ENCODE assay signal across 1 cellular context in the genomic region with DNA sequence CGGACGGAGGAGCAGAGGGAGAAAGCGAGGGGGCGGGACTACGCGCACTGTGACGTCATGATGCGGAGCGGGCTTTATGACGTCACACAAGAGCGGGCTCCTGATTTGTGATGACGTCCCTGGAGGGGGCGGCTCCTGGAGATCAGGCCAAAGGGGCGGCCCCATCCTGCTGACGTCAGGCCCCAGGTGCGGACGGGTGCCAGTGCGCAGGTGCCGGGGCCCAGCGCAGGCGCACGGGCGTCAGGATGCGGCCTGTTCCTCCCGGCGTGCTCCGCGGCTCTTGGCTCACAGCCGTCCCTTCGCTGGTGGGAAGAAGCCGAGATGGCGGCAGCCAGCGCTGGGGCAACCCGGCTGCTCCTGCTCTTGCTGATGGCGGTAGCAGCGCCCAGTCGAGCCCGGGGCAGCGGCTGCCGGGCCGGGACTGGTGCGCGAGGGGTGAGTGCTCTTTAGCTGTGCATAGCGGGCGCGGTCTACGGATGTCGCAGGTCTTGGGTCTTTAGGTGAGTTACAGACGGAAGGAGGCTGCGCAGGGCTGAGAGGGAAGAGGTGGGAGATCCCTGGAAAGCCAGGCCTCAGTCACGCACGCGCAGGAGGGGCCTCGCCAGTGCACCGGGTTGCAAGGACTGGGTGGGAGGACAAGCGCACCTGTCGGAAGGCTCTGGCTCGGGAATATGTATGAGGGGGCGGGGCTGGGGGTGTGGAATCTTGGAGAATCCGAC.
TF ChIP-seq lines count a peak whose summit lies in the region.

A gene (plus strand): TSS at position 284 of the 719 bp plus-strand sequence. CDS start 38 bp downstream, at position 322.
A gene (minus strand): TSS at position 625 of the 719 bp plus-strand sequence. CDS start 460 bp downstream, at position 165.

TF ChIP-seq in GM12878, 131 proteins besides CTCF, POLR2A, EP300 and RAD21 (continued from another document):
- TF ChIP-seq, protein P1, sequence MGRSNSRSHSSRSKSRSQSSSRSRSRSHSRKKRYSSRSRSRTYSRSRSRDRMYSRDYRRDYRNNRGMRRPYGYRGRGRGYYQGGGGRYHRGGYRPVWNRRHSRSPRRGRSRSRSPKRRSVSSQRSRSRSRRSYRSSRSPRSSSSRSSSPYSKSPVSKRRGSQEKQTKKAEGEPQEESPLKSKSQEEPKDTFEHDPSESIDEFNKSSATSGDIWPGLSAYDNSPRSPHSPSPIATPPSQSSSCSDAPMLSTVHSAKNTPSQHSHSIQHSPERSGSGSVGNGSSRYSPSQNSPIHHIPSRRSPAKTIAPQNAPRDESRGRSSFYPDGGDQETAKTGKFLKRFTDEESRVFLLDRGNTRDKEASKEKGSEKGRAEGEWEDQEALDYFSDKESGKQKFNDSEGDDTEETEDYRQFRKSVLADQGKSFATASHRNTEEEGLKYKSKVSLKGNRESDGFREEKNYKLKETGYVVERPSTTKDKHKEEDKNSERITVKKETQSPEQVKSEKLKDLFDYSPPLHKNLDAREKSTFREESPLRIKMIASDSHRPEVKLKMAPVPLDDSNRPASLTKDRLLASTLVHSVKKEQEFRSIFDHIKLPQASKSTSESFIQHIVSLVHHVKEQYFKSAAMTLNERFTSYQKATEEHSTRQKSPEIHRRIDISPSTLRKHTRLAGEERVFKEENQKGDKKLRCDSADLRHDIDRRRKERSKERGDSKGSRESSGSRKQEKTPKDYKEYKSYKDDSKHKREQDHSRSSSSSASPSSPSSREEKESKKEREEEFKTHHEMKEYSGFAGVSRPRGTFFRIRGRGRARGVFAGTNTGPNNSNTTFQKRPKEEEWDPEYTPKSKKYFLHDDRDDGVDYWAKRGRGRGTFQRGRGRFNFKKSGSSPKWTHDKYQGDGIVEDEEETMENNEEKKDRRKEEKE (IDR thresholded peaks at IDR 0.05): no peak
- TF ChIP-seq, protein P2, sequence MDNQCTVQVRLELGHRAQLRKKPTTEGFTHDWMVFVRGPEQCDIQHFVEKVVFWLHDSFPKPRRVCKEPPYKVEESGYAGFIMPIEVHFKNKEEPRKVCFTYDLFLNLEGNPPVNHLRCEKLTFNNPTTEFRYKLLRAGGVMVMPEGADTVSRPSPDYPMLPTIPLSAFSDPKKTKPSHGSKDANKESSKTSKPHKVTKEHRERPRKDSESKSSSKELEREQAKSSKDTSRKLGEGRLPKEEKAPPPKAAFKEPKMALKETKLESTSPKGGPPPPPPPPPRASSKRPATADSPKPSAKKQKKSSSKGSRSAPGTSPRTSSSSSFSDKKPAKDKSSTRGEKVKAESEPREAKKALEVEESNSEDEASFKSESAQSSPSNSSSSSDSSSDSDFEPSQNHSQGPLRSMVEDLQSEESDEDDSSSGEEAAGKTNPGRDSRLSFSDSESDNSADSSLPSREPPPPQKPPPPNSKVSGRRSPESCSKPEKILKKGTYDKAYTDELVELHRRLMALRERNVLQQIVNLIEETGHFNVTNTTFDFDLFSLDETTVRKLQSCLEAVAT (IDR thresholded peaks at IDR 0.05): peak; percentile 55; the same call in 1 of the 2 replicates
- no peak for TF ChIP-seq WRNIP1 (IDR thresholded peaks at IDR 0.05; ENCODE audit: borderline replicate concordance, low read depth, low read length)
- no peak for TF ChIP-seq ETV6 (conservative IDR thresholded peaks at IDR 0.05 in 1 of 2, IDR thresholded peaks at IDR 0.05 in 1 of 2; ENCODE audit: borderline replicate concordance in 1 of 2, low read depth in 1 of 2)
- peak; percentile 5; the same call in 1 of the 2 replicates for TF ChIP-seq SMARCA5 (IDR thresholded peaks at IDR 0.05)
- peak; percentile 81 for TF ChIP-seq RELA (IDR thresholded peaks at IDR 0.05; ENCODE audit: borderline replicate concordance, partially characterized antibody)
- 0 out of 2 replicates have a peak, but pooled peaks have one; percentile 14 for TF ChIP-seq HDGF (IDR thresholded peaks at IDR 0.05)
- TF ChIP-seq TCF12 (IDR thresholded peaks at IDR 0.05; ENCODE audit: low read depth, low read length): peak; percentile 75
- TF ChIP-seq, protein P3, sequence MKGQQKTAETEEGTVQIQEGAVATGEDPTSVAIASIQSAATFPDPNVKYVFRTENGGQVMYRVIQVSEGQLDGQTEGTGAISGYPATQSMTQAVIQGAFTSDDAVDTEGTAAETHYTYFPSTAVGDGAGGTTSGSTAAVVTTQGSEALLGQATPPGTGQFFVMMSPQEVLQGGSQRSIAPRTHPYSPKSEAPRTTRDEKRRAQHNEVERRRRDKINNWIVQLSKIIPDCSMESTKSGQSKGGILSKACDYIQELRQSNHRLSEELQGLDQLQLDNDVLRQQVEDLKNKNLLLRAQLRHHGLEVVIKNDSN (IDR thresholded peaks at IDR 0.05; ENCODE audit: borderline replicate concordance, extremely low read length, insufficient read depth, low read depth, low read length): peak; percentile 18
- TF ChIP-seq, protein P4, sequence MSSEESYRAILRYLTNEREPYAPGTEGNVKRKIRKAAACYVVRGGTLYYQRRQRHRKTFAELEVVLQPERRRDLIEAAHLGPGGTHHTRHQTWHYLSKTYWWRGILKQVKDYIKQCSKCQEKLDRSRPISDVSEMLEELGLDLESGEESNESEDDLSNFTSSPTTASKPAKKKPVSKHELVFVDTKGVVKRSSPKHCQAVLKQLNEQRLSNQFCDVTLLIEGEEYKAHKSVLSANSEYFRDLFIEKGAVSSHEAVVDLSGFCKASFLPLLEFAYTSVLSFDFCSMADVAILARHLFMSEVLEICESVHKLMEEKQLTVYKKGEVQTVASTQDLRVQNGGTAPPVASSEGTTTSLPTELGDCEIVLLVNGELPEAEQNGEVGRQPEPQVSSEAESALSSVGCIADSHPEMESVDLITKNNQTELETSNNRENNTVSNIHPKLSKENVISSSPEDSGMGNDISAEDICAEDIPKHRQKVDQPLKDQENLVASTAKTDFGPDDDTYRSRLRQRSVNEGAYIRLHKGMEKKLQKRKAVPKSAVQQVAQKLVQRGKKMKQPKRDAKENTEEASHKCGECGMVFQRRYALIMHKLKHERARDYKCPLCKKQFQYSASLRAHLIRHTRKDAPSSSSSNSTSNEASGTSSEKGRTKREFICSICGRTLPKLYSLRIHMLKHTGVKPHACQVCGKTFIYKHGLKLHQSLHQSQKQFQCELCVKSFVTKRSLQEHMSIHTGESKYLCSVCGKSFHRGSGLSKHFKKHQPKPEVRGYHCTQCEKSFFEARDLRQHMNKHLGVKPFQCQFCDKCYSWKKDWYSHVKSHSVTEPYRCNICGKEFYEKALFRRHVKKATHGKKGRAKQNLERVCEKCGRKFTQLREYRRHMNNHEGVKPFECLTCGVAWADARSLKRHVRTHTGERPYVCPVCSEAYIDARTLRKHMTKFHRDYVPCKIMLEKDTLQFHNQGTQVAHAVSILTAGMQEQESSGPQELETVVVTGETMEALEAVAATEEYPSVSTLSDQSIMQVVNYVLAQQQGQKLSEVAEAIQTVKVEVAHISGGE (CRISPR knock-in tag; IDR thresholded peaks at IDR 0.05): no peak
- TF ChIP-seq MEF2B (IDR thresholded peaks at IDR 0.05; ENCODE audit: partially characterized antibody, poor library complexity, severe bottlenecking): no peak
- no peak for TF ChIP-seq SMC3 (IDR thresholded peaks at IDR 0.05; ENCODE audit: borderline replicate concordance, low read length)
- peak; percentile 66; the same call in 1 of the 2 replicates for TF ChIP-seq DPF2 (IDR thresholded peaks at IDR 0.05)
- TF ChIP-seq, protein P5, sequence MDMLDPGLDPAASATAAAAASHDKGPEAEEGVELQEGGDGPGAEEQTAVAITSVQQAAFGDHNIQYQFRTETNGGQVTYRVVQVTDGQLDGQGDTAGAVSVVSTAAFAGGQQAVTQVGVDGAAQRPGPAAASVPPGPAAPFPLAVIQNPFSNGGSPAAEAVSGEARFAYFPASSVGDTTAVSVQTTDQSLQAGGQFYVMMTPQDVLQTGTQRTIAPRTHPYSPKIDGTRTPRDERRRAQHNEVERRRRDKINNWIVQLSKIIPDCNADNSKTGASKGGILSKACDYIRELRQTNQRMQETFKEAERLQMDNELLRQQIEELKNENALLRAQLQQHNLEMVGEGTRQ (IDR thresholded peaks at IDR 0.05; ENCODE audit: borderline replicate concordance, low read depth, low read length): no peak
- no peak for TF ChIP-seq MEF2A (IDR thresholded peaks at IDR 0.05; ENCODE audit: insufficient read depth, low read depth, low read length)
- TF ChIP-seq TCF7 (IDR thresholded peaks at IDR 0.05; ENCODE audit: borderline replicate concordance): no peak
- TF ChIP-seq, protein P6, sequence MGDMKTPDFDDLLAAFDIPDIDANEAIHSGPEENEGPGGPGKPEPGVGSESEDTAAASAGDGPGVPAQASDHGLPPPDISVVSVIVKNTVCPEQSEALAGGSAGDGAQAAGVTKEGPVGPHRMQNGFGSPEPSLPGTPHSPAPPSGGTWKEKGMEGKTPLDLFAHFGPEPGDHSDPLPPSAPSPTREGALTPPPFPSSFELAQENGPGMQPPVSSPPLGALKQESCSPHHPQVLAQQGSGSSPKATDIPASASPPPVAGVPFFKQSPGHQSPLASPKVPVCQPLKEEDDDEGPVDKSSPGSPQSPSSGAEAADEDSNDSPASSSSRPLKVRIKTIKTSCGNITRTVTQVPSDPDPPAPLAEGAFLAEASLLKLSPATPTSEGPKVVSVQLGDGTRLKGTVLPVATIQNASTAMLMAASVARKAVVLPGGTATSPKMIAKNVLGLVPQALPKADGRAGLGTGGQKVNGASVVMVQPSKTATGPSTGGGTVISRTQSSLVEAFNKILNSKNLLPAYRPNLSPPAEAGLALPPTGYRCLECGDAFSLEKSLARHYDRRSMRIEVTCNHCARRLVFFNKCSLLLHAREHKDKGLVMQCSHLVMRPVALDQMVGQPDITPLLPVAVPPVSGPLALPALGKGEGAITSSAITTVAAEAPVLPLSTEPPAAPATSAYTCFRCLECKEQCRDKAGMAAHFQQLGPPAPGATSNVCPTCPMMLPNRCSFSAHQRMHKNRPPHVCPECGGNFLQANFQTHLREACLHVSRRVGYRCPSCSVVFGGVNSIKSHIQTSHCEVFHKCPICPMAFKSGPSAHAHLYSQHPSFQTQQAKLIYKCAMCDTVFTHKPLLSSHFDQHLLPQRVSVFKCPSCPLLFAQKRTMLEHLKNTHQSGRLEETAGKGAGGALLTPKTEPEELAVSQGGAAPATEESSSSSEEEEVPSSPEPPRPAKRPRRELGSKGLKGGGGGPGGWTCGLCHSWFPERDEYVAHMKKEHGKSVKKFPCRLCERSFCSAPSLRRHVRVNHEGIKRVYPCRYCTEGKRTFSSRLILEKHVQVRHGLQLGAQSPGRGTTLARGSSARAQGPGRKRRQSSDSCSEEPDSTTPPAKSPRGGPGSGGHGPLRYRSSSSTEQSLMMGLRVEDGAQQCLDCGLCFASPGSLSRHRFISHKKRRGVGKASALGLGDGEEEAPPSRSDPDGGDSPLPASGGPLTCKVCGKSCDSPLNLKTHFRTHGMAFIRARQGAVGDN (IDR thresholded peaks at IDR 0.05): peak; percentile 87
- TF ChIP-seq, protein P7, sequence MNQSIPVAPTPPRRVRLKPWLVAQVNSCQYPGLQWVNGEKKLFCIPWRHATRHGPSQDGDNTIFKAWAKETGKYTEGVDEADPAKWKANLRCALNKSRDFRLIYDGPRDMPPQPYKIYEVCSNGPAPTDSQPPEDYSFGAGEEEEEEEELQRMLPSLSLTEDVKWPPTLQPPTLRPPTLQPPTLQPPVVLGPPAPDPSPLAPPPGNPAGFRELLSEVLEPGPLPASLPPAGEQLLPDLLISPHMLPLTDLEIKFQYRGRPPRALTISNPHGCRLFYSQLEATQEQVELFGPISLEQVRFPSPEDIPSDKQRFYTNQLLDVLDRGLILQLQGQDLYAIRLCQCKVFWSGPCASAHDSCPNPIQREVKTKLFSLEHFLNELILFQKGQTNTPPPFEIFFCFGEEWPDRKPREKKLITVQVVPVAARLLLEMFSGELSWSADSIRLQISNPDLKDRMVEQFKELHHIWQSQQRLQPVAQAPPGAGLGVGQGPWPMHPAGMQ (IDR thresholded peaks at IDR 0.05; ENCODE audit: borderline replicate concordance): no peak
- peak; percentile 76; the same call in 1 of the 2 replicates for TF ChIP-seq PML (IDR thresholded peaks at IDR 0.05; ENCODE audit: low read length)
- no peak for TF ChIP-seq RUNX3 (IDR thresholded peaks at IDR 0.05; ENCODE audit: low read length)
- TF ChIP-seq JUND (IDR thresholded peaks at IDR 0.05; ENCODE audit: low read depth, low read length): peak; percentile 75
- TF ChIP-seq, protein P8, sequence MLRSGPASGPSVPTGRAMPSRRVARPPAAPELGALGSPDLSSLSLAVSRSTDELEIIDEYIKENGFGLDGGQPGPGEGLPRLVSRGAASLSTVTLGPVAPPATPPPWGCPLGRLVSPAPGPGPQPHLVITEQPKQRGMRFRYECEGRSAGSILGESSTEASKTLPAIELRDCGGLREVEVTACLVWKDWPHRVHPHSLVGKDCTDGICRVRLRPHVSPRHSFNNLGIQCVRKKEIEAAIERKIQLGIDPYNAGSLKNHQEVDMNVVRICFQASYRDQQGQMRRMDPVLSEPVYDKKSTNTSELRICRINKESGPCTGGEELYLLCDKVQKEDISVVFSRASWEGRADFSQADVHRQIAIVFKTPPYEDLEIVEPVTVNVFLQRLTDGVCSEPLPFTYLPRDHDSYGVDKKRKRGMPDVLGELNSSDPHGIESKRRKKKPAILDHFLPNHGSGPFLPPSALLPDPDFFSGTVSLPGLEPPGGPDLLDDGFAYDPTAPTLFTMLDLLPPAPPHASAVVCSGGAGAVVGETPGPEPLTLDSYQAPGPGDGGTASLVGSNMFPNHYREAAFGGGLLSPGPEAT (IDR thresholded peaks at IDR 0.05; ENCODE audit: low read depth): peak; percentile 37; the same call in 1 of the 2 replicates
- peak; percentile 43 for TF ChIP-seq SMAD1 (IDR thresholded peaks at IDR 0.05; ENCODE audit: low read depth, partially characterized antibody)
- TF ChIP-seq ZZZ3 (IDR thresholded peaks at IDR 0.05; ENCODE audit: control insufficient read depth, insufficient read length, low read depth): no peak
- TF ChIP-seq ZNF24 (IDR thresholded peaks at IDR 0.05): no peak
TF ChIP-seq in GM12878: peak in this region for 47.
